1 cellular context compared by ENCODE assay signal in the genomic region with DNA sequence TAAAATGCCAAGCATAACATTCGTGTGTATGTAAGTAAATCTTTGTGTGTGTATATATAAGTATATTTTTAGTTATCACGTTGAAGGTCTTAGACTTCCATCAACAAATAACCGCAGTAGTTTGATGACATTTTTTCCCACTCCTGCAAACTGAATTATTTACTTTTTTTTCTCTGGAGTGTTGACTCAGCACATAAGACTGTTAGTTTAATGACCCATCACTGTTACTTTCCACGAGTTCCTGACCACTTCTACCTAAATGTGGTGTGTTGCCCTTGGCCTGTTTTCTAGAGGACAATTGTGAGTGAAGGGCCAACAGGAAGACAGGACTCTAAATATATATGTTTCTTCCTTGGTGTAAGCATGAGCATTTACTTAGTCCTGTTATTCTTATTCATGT.
TF ChIP-seq lines count a peak whose summit lies in the region.

No MANE protein-coding gene starts in this region.

TF ChIP-seq in HepG2, 621 proteins besides CTCF, POLR2A, EP300 and RAD21 (continued from another document and continues in another):
- TF ChIP-seq, protein P1, sequence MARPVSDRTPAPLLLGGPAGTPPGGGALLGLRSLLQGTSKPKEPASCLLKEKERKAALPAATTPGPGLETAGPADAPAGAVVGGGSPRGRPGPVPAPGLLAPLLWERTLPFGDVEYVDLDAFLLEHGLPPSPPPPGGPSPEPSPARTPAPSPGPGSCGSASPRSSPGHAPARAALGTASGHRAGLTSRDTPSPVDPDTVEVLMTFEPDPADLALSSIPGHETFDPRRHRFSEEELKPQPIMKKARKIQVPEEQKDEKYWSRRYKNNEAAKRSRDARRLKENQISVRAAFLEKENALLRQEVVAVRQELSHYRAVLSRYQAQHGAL (CRISPR knock-in tag; IDR thresholded peaks at IDR 0.05; ENCODE audit: not compliant biosample characterization), result no peak
- TF ChIP-seq, protein P2, sequence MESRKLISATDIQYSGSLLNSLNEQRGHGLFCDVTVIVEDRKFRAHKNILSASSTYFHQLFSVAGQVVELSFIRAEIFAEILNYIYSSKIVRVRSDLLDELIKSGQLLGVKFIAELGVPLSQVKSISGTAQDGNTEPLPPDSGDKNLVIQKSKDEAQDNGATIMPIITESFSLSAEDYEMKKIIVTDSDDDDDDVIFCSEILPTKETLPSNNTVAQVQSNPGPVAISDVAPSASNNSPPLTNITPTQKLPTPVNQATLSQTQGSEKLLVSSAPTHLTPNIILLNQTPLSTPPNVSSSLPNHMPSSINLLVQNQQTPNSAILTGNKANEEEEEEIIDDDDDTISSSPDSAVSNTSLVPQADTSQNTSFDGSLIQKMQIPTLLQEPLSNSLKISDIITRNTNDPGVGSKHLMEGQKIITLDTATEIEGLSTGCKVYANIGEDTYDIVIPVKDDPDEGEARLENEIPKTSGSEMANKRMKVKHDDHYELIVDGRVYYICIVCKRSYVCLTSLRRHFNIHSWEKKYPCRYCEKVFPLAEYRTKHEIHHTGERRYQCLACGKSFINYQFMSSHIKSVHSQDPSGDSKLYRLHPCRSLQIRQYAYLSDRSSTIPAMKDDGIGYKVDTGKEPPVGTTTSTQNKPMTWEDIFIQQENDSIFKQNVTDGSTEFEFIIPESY (CRISPR knock-in tag; IDR thresholded peaks at IDR 0.05), result no peak
- no peak for TF ChIP-seq ETV6 (CRISPR knock-in tag; conservative IDR thresholded peaks at IDR 0.05)
- TF ChIP-seq, protein P3, sequence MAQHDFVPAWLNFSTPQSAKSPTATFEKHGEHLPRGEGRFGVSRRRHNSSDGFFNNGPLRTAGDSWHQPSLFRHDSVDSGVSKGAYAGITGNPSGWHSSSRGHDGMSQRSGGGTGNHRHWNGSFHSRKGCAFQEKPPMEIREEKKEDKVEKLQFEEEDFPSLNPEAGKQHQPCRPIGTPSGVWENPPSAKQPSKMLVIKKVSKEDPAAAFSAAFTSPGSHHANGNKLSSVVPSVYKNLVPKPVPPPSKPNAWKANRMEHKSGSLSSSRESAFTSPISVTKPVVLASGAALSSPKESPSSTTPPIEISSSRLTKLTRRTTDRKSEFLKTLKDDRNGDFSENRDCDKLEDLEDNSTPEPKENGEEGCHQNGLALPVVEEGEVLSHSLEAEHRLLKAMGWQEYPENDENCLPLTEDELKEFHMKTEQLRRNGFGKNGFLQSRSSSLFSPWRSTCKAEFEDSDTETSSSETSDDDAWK (CRISPR knock-in tag; IDR thresholded peaks at IDR 0.05), result no peak
- TF ChIP-seq ZNF441 (CRISPR knock-in tag; IDR thresholded peaks at IDR 0.05; ENCODE audit: borderline replicate concordance), result no peak
- no peak for TF ChIP-seq RFX1 (IDR thresholded peaks at IDR 0.05)
- no peak for TF ChIP-seq ZFP37 (CRISPR knock-in tag; IDR thresholded peaks at IDR 0.05; ENCODE audit: borderline replicate concordance)
- TF ChIP-seq ZMAT3 (CRISPR knock-in tag; conservative IDR thresholded peaks at IDR 0.05), result no peak
- TF ChIP-seq ZNF737 (CRISPR knock-in tag; IDR thresholded peaks at IDR 0.05; ENCODE audit: borderline replicate concordance), result no peak
- no peak for TF ChIP-seq CREB1 (IDR thresholded peaks at IDR 0.05)
- no peak for TF ChIP-seq CREB1 (CRISPR knock-in tag; IDR thresholded peaks at IDR 0.05)
- TF ChIP-seq ZFP36 (IDR thresholded peaks at IDR 0.05; ENCODE audit: borderline replicate concordance, low read depth, low read length, partially characterized antibody), result no peak
- TF ChIP-seq ZNF234 (CRISPR knock-in tag; conservative IDR thresholded peaks at IDR 0.05), result no peak
- TF ChIP-seq, protein P4, sequence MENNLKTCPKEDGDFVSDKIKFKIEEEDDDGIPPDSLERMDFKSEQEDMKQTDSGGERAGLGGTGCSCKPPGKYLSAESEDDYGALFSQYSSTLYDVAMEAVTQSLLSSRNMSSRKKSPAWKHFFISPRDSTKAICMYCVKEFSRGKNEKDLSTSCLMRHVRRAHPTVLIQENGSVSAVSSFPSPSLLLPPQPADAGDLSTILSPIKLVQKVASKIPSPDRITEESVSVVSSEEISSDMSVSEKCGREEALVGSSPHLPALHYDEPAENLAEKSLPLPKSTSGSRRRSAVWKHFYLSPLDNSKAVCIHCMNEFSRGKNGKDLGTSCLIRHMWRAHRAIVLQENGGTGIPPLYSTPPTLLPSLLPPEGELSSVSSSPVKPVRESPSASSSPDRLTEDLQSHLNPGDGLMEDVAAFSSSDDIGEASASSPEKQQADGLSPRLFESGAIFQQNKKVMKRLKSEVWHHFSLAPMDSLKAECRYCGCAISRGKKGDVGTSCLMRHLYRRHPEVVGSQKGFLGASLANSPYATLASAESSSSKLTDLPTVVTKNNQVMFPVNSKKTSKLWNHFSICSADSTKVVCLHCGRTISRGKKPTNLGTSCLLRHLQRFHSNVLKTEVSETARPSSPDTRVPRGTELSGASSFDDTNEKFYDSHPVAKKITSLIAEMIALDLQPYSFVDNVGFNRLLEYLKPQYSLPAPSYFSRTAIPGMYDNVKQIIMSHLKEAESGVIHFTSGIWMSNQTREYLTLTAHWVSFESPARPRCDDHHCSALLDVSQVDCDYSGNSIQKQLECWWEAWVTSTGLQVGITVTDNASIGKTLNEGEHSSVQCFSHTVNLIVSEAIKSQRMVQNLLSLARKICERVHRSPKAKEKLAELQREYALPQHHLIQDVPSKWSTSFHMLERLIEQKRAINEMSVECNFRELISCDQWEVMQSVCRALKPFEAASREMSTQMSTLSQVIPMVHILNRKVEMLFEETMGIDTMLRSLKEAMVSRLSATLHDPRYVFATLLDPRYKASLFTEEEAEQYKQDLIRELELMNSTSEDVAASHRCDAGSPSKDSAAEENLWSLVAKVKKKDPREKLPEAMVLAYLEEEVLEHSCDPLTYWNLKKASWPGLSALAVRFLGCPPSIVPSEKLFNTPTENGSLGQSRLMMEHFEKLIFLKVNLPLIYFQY (CRISPR knock-in tag; IDR thresholded peaks at IDR 0.05; ENCODE audit: borderline replicate concordance), result no peak
- TF ChIP-seq ZNF136 (CRISPR knock-in tag; IDR thresholded peaks at IDR 0.05; ENCODE audit: low read depth), result no peak
- TF ChIP-seq, protein P5, sequence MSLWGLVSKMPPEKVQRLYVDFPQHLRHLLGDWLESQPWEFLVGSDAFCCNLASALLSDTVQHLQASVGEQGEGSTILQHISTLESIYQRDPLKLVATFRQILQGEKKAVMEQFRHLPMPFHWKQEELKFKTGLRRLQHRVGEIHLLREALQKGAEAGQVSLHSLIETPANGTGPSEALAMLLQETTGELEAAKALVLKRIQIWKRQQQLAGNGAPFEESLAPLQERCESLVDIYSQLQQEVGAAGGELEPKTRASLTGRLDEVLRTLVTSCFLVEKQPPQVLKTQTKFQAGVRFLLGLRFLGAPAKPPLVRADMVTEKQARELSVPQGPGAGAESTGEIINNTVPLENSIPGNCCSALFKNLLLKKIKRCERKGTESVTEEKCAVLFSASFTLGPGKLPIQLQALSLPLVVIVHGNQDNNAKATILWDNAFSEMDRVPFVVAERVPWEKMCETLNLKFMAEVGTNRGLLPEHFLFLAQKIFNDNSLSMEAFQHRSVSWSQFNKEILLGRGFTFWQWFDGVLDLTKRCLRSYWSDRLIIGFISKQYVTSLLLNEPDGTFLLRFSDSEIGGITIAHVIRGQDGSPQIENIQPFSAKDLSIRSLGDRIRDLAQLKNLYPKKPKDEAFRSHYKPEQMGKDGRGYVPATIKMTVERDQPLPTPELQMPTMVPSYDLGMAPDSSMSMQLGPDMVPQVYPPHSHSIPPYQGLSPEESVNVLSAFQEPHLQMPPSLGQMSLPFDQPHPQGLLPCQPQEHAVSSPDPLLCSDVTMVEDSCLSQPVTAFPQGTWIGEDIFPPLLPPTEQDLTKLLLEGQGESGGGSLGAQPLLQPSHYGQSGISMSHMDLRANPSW (CRISPR knock-in tag; IDR thresholded peaks at IDR 0.05; ENCODE audit: borderline replicate concordance), result no peak
- TF ChIP-seq U2AF2 (IDR thresholded peaks at IDR 0.05; ENCODE audit: low read depth, low read length), result no peak
- no peak for TF ChIP-seq JUNB (CRISPR knock-in tag; IDR thresholded peaks at IDR 0.05; ENCODE audit: borderline replicate concordance)
- TF ChIP-seq, protein P6, sequence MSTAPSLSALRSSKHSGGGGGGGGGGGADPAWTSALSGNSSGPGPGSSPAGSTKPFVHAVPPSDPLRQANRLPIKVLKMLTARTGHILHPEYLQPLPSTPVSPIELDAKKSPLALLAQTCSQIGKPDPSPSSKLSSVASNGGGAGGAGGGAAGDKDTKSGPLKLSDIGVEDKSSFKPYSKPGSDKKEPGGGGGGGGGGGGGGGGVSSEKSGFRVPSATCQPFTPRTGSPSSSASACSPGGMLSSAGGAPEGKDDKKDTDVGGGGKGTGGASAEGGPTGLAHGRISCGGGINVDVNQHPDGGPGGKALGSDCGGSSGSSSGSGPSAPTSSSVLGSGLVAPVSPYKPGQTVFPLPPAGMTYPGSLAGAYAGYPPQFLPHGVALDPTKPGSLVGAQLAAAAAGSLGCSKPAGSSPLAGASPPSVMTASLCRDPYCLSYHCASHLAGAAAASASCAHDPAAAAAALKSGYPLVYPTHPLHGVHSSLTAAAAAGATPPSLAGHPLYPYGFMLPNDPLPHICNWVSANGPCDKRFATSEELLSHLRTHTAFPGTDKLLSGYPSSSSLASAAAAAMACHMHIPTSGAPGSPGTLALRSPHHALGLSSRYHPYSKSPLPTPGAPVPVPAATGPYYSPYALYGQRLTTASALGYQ (CRISPR knock-in tag; IDR thresholded peaks at IDR 0.05), result peak; percentile 81
- peak; percentile 37; the same call in 1 of the 2 replicates for TF ChIP-seq KAT8 (CRISPR knock-in tag; IDR thresholded peaks at IDR 0.05)
- no peak for TF ChIP-seq ZNF20 (CRISPR knock-in tag; IDR thresholded peaks at IDR 0.05)
- TF ChIP-seq FOSL2 (CRISPR knock-in tag; IDR thresholded peaks at IDR 0.05), result peak; percentile 86
- TF ChIP-seq, protein P7, sequence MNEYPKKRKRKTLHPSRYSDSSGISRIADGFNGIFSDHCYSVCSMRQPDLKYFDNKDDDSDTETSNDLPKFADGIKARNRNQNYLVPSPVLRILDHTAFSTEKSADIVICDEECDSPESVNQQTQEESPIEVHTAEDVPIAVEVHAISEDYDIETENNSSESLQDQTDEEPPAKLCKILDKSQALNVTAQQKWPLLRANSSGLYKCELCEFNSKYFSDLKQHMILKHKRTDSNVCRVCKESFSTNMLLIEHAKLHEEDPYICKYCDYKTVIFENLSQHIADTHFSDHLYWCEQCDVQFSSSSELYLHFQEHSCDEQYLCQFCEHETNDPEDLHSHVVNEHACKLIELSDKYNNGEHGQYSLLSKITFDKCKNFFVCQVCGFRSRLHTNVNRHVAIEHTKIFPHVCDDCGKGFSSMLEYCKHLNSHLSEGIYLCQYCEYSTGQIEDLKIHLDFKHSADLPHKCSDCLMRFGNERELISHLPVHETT (CRISPR knock-in tag; conservative IDR thresholded peaks at IDR 0.05), result no peak
- TF ChIP-seq ZNF879 (CRISPR knock-in tag; IDR thresholded peaks at IDR 0.05), result no peak
- TF ChIP-seq CBFB (CRISPR knock-in tag; IDR thresholded peaks at IDR 0.05), result 0 out of 2 replicates have a peak, but pooled peaks have one; percentile 43
- TF ChIP-seq, protein P8, sequence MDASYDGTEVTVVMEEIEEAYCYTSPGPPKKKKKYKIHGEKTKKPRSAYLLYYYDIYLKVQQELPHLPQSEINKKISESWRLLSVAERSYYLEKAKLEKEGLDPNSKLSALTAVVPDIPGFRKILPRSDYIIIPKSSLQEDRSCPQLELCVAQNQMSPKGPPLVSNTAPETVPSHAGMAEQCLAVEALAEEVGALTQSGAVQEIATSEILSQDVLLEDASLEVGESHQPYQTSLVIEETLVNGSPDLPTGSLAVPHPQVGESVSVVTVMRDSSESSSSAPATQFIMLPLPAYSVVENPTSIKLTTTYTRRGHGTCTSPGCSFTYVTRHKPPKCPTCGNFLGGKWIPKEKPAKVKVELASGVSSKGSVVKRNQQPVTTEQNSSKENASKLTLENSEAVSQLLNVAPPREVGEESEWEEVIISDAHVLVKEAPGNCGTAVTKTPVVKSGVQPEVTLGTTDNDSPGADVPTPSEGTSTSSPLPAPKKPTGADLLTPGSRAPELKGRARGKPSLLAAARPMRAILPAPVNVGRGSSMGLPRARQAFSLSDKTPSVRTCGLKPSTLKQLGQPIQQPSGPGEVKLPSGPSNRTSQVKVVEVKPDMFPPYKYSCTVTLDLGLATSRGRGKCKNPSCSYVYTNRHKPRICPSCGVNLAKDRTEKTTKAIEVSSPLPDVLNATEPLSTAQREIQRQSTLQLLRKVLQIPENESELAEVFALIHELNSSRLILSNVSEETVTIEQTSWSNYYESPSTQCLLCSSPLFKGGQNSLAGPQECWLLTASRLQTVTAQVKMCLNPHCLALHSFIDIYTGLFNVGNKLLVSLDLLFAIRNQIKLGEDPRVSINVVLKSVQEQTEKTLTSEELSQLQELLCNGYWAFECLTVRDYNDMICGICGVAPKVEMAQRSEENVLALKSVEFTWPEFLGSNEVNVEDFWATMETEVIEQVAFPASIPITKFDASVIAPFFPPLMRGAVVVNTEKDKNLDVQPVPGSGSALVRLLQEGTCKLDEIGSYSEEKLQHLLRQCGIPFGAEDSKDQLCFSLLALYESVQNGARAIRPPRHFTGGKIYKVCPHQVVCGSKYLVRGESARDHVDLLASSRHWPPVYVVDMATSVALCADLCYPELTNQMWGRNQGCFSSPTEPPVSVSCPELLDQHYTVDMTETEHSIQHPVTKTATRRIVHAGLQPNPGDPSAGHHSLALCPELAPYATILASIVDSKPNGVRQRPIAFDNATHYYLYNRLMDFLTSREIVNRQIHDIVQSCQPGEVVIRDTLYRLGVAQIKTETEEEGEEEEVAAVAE (CRISPR knock-in tag; IDR thresholded peaks at IDR 0.05; ENCODE audit: borderline replicate concordance), result 0 out of 2 replicates have a peak, but pooled peaks have one; percentile 46
- no peak for TF ChIP-seq ADNP (CRISPR knock-in tag; IDR thresholded peaks at IDR 0.05)
- TF ChIP-seq NFIC (IDR thresholded peaks at IDR 0.05; ENCODE audit: low read length), result peak; percentile 84; the same call in 1 of the 2 replicates
- TF ChIP-seq, protein P9, sequence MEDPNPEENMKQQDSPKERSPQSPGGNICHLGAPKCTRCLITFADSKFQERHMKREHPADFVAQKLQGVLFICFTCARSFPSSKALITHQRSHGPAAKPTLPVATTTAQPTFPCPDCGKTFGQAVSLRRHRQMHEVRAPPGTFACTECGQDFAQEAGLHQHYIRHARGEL (CRISPR knock-in tag; IDR thresholded peaks at IDR 0.05), result no peak
- TF ChIP-seq NR2F6 (IDR thresholded peaks at IDR 0.05), result peak; percentile 65
- peak; percentile 51 for TF ChIP-seq NR2F6 (CRISPR knock-in tag; IDR thresholded peaks at IDR 0.05)
- TF ChIP-seq STAT5B (CRISPR knock-in tag; IDR thresholded peaks at IDR 0.05), result no peak
- no peak for TF ChIP-seq NFIB (CRISPR knock-in tag; IDR thresholded peaks at IDR 0.05; ENCODE audit: borderline replicate concordance)
- TF ChIP-seq RCOR2 (CRISPR knock-in tag; IDR thresholded peaks at IDR 0.05), result 0 out of 2 replicates have a peak, but pooled peaks have one; percentile 64
- TF ChIP-seq FIP1L1 (IDR thresholded peaks at IDR 0.05; ENCODE audit: borderline replicate concordance, insufficient read depth, low read depth, low read length), result no peak
- TF ChIP-seq, protein P10, sequence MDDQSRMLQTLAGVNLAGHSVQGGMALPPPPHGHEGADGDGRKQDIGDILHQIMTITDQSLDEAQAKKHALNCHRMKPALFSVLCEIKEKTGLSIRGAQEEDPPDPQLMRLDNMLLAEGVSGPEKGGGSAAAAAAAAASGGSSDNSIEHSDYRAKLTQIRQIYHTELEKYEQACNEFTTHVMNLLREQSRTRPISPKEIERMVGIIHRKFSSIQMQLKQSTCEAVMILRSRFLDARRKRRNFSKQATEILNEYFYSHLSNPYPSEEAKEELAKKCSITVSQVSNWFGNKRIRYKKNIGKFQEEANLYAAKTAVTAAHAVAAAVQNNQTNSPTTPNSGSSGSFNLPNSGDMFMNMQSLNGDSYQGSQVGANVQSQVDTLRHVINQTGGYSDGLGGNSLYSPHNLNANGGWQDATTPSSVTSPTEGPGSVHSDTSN (CRISPR knock-in tag; IDR thresholded peaks at IDR 0.05; ENCODE audit: borderline replicate concordance), result no peak
- no peak for TF ChIP-seq FOXA1 (IDR thresholded peaks at IDR 0.05)
- peak; percentile 80 for TF ChIP-seq FOXA1 (CRISPR knock-in tag; IDR thresholded peaks at IDR 0.05)
- TF ChIP-seq SP5 (CRISPR knock-in tag; IDR thresholded peaks at IDR 0.05; ENCODE audit: borderline replicate concordance, low read depth), result no peak
- peak; percentile 38; the same call in 1 of the 2 replicates for TF ChIP-seq THAP11 (CRISPR knock-in tag; IDR thresholded peaks at IDR 0.05)
